Comparison of ENCODE assay signal across 1 cellular context in the genomic region with DNA sequence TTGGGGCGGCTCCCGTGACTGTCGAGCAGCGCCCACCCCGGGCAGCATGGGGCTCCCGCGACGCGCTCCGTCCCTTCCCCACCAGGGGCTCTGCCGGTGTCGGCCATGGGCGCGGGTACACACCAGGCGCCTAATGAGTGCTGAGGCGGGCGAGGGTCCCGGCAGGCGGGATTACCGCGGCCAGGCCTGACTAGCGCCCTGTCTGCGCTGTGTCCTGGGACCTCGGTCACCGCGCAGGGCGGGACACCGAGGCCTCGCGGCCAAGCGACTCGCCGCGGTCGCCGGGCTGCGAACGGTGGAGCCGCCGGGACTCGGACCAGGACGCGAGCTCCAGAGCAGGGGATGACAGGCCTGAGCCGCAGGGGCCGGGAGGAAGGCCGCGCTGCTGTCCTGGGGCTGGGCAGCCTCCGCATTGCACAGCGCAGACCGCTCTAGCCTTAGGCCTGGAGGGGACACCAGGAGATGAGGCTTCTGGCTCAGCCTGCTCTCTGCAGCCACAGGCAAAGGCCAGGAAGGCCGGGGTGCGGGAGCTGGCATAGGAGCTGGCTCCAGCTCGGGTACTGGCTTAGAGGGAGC.
A peak's percentile ranks its signal among the peaks of the same experiment; 100 is the strongest.
TF ChIP-seq lines count a peak whose summit lies in the region.

No MANE protein-coding gene starts in this region.

TF ChIP-seq in K562, 482 proteins besides CTCF, POLR2A, EP300 and RAD21 (continues in another document):
- no peak for TF ChIP-seq NR3C1 (CRISPR knock-in tag; IDR thresholded peaks at IDR 0.05)
- TF ChIP-seq, protein P1, sequence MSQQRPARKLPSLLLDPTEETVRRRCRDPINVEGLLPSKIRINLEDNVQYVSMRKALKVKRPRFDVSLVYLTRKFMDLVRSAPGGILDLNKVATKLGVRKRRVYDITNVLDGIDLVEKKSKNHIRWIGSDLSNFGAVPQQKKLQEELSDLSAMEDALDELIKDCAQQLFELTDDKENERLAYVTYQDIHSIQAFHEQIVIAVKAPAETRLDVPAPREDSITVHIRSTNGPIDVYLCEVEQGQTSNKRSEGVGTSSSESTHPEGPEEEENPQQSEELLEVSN (IDR thresholded peaks at IDR 0.05; ENCODE audit: borderline replicate concordance in 1 of 2, extremely low read depth in 1 of 2, insufficient read depth in 1 of 2, insufficient read length in 1 of 2, low read depth in 1 of 2, low read length in 1 of 2, poor library complexity in 1 of 2, severe bottlenecking in 1 of 2), result peak; percentile 16 to 49
- TF ChIP-seq, protein P2, sequence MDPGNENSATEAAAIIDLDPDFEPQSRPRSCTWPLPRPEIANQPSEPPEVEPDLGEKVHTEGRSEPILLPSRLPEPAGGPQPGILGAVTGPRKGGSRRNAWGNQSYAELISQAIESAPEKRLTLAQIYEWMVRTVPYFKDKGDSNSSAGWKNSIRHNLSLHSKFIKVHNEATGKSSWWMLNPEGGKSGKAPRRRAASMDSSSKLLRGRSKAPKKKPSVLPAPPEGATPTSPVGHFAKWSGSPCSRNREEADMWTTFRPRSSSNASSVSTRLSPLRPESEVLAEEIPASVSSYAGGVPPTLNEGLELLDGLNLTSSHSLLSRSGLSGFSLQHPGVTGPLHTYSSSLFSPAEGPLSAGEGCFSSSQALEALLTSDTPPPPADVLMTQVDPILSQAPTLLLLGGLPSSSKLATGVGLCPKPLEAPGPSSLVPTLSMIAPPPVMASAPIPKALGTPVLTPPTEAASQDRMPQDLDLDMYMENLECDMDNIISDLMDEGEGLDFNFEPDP (CRISPR knock-in tag; IDR thresholded peaks at IDR 0.05), result no peak
- no peak for TF ChIP-seq IRF9 (tag; IDR thresholded peaks at IDR 0.05)
- no peak for TF ChIP-seq ZNF3 (CRISPR knock-in tag; IDR thresholded peaks at IDR 0.05)
- peak; percentile 22 to 36; a peak in 2 of 4 replicates for TF ChIP-seq NRF1 (conservative IDR thresholded peaks at IDR 0.05 in 1 of 2, IDR thresholded peaks at IDR 0.05 in 1 of 2)
- TF ChIP-seq, protein P3, sequence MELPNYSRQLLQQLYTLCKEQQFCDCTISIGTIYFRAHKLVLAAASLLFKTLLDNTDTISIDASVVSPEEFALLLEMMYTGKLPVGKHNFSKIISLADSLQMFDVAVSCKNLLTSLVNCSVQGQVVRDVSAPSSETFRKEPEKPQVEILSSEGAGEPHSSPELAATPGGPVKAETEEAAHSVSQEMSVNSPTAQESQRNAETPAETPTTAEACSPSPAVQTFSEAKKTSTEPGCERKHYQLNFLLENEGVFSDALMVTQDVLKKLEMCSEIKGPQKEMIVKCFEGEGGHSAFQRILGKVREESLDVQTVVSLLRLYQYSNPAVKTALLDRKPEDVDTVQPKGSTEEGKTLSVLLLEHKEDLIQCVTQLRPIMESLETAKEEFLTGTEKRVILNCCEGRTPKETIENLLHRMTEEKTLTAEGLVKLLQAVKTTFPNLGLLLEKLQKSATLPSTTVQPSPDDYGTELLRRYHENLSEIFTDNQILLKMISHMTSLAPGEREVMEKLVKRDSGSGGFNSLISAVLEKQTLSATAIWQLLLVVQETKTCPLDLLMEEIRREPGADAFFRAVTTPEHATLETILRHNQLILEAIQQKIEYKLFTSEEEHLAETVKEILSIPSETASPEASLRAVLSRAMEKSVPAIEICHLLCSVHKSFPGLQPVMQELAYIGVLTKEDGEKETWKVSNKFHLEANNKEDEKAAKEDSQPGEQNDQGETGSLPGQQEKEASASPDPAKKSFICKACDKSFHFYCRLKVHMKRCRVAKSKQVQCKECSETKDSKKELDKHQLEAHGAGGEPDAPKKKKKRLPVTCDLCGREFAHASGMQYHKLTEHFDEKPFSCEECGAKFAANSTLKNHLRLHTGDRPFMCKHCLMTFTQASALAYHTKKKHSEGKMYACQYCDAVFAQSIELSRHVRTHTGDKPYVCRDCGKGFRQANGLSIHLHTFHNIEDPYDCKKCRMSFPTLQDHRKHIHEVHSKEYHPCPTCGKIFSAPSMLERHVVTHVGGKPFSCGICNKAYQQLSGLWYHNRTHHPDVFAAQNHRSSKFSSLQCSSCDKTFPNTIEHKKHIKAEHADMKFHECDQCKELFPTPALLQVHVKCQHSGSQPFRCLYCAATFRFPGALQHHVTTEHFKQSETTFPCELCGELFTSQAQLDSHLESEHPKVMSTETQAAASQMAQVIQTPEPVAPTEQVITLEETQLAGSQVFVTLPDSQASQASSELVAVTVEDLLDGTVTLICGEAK (IDR thresholded peaks at IDR 0.05), result peak; percentile 51; the same call in 1 of the 2 replicates
- TF ChIP-seq, protein P3 (CRISPR knock-in tag; IDR thresholded peaks at IDR 0.05), result no peak
- TF ChIP-seq HNRNPH1 (optimal IDR thresholded peaks at IDR 0.05; ENCODE audit: low read depth, low read length), result no peak
- TF ChIP-seq PHB (CRISPR knock-in tag; IDR thresholded peaks at IDR 0.05), result 0 out of 2 replicates have a peak, but pooled peaks have one; percentile 18
- TF ChIP-seq CBFB (CRISPR knock-in tag; IDR thresholded peaks at IDR 0.05), result peak; percentile 57; the same call in 1 of the 2 replicates
- no peak for TF ChIP-seq E2F1 (CRISPR knock-in tag; IDR thresholded peaks at IDR 0.05)
- no peak for TF ChIP-seq KDM1A (IDR thresholded peaks at IDR 0.05)
- no peak for TF ChIP-seq POLR2AphosphoS2 (IDR thresholded peaks at IDR 0.05; ENCODE audit: low read length)
- TF ChIP-seq ZKSCAN8 (CRISPR knock-in tag; IDR thresholded peaks at IDR 0.05), result peak; percentile 100
- 0 out of 2 replicates have a peak, but pooled peaks have one; percentile 70 for TF ChIP-seq KAT7 (CRISPR knock-in tag; IDR thresholded peaks at IDR 0.05; ENCODE audit: borderline replicate concordance)
- TF ChIP-seq ETV5 (CRISPR knock-in tag; IDR thresholded peaks at IDR 0.05; ENCODE audit: low read depth), result peak; percentile 60; the same call in 1 of the 2 replicates
- TF ChIP-seq ZBTB43 (CRISPR knock-in tag; IDR thresholded peaks at IDR 0.05), result no peak
- TF ChIP-seq BMI1 (IDR thresholded peaks at IDR 0.05; ENCODE audit: low read length), result no peak
- TF ChIP-seq HDAC3 (IDR thresholded peaks at IDR 0.05; ENCODE audit: borderline replicate concordance, partially characterized antibody), result no peak
- no peak for TF ChIP-seq ZNF583 (CRISPR knock-in tag; IDR thresholded peaks at IDR 0.05)
- TF ChIP-seq SP1 (CRISPR knock-in tag; IDR thresholded peaks at IDR 0.05), result no peak
- TF ChIP-seq, protein P4, sequence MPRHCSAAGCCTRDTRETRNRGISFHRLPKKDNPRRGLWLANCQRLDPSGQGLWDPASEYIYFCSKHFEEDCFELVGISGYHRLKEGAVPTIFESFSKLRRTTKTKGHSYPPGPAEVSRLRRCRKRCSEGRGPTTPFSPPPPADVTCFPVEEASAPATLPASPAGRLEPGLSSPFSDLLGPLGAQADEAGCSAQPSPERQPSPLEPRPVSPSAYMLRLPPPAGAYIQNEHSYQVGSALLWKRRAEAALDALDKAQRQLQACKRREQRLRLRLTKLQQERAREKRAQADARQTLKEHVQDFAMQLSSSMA (CRISPR knock-in tag; IDR thresholded peaks at IDR 0.05), result no peak
- TF ChIP-seq ZFX (CRISPR knock-in tag; IDR thresholded peaks at IDR 0.05), result no peak; the same call in 1 of the 2 replicates
- TF ChIP-seq POLR3G (IDR thresholded peaks at IDR 0.05; ENCODE audit: extremely low read depth, insufficient read length, insufficient replicate concordance), result no peak
- peak; percentile 14 for TF ChIP-seq PHF20 (IDR thresholded peaks at IDR 0.05; ENCODE audit: partially characterized antibody)
- TF ChIP-seq PRPF4 (IDR thresholded peaks at IDR 0.05; ENCODE audit: insufficient read depth, low read depth, low read length, poor library complexity, severe bottlenecking), result no peak
- no peak for TF ChIP-seq BACH1 (tag; IDR thresholded peaks at IDR 0.05)
- no peak for TF ChIP-seq ATF4 (CRISPR knock-in tag; IDR thresholded peaks at IDR 0.05)
- no peak for TF ChIP-seq CREM (IDR thresholded peaks at IDR 0.05; ENCODE audit: low read depth)
- TF ChIP-seq CBX5 (IDR thresholded peaks at IDR 0.05; ENCODE audit: borderline replicate concordance, low read depth), result no peak
- no peak for TF ChIP-seq ZBTB8A (IDR thresholded peaks at IDR 0.05; ENCODE audit: partially characterized antibody)
- TF ChIP-seq GABPA (tag; conservative IDR thresholded peaks at IDR 0.05; ENCODE audit: low read depth), result no peak
